In genomic region chr12:59733200-59733599, GRCh38 we compare ENCODE assay signal across 18 cellular contexts.
"Had no signal": no experiment of that assay in that cellular context is flagged by ENCODE, and none has a peak within 500 bp of the region (broad histone marks: within the 10 kb centered on the region; RNA-seq: fewer than 3 reads in every experiment).

No MANE protein-coding gene starts in this region.

- DNase-seq: dermis blood vessel endothelial cell; dorsolateral prefrontal cortex; effector CD4-positive, alpha-beta T cell; effector memory CD4-positive, alpha-beta T cell; foreskin keratinocyte; hypothalamus; immature natural killer cell; islet precursor cell; kidney; kidney glomerular epithelial cell; lower lobe of right lung; mesenchymal stem cell had no signal

- H3K9me3 ChIP-seq: esophagus muscularis mucosa, gastroesophageal sphincter, left lung, lower lobe of right lung, mucosa of descending colon had no signal

- H2AFZ ChIP-seq: hepatocyte had no signal

- H3K4me3 ChIP-seq: coronary artery, dorsolateral prefrontal cortex, esophagus muscularis mucosa, gastroesophageal sphincter, hepatocyte, left lung, lower lobe of right lung, mucosa of descending colon had no signal

- ATAC-seq: foreskin keratinocyte, gastroesophageal sphincter, left lung, mucosa of descending colon had no signal

- H3K4me2 ChIP-seq: hepatocyte had no signal

- H3K4me1 ChIP-seq: gastroesophageal sphincter, left lung, lower lobe of right lung had no signal

- H3K36me3 ChIP-seq: left lung, lower lobe of right lung had no signal

- H3K27ac ChIP-seq: coronary artery, dorsolateral prefrontal cortex, esophagus muscularis mucosa, foreskin keratinocyte, gastroesophageal sphincter, hepatocyte, left lung, lower lobe of right lung had no signal

- H3K27me3 ChIP-seq: dorsolateral prefrontal cortex, esophagus muscularis mucosa, foreskin keratinocyte, gastroesophageal sphincter, hepatocyte, left lung had no signal
